In genomic region chr17:55722016-55722706, GRCh38 we compare ENCODE assay signal across 12 cellular contexts. TPM values are rescaled to one million over a fixed set of nuclear protein-coding genes. Genes with fewer than 3 reads are reported as not detected.
DNase-seq lines count a peak whose midpoint lies in the region; TF ChIP-seq lines count a peak whose summit lies in the region.
"Had no signal": no experiment of that assay in that cellular context is flagged by ENCODE, and none has a peak within 500 bp of the region (broad histone marks: within the 10 kb centered on the region; RNA-seq: fewer than 3 reads in every experiment).

No MANE protein-coding gene starts in this region.

- H3K9me3 Mint-ChIP-seq in endodermal cell = no peaks in the 10 kb centered on the region
- H3K9me3 Mint-ChIP-seq in mesothelial cell of epicardium = no peaks in the 10 kb centered on the region
- H3K9me3 Mint-ChIP-seq: naive B cell had no signal

- H3K4me3 ChIP-seq in Loucy (ENCODE audit: low read length, poor library complexity, severe bottlenecking) = no peak overlapping the region
- H3K4me3 ChIP-seq in endodermal cell (ENCODE audit: low read length) = peak overlapping the region; percentile 92
- peak overlapping the region; percentile 18 to 32 for H3K4me3 ChIP-seq in tibial artery

- H3K27me3 Mint-ChIP-seq in endodermal cell (ENCODE audit: insufficient read depth) (no peaks in the 10 kb centered on the region), mesothelial cell of epicardium (ENCODE audit: low read depth) (no peaks in the 10 kb centered on the region)

- WGBS in endodermal cell (ENCODE audit: insufficient coverage in 1 of 2, insufficient read length in 1 of 2), 2 experiments = 74 to 87% methylated on average over 3 to 5 of the region's 5 CpGs

- H2AFZ ChIP-seq in Loucy (ENCODE audit: low read length) = no peak overlapping the region

- H3F3A ChIP-seq in Loucy (ENCODE audit: low read depth) = no peaks in the 10 kb centered on the region

- H3K4me3 Mint-ChIP-seq in endodermal cell (peak overlapping the region; percentile 44), mesothelial cell of epicardium (peak overlapping the region; percentile 71)

- H3K79me2 ChIP-seq in Loucy (ENCODE audit: insufficient read depth, low read length) = no peaks in the 10 kb centered on the region

- H3K4me1 Mint-ChIP-seq in endodermal cell (peaks cover 26% of the 10 kb centered on the region), mesothelial cell of epicardium (peaks cover 56% of the 10 kb centered on the region)

- no peaks in the 10 kb centered on the region for H3K36me3 Mint-ChIP-seq in endodermal cell (ENCODE audit: low read depth)
- no peaks in the 10 kb centered on the region for H3K36me3 Mint-ChIP-seq in mesothelial cell of epicardium
- H3K36me3 Mint-ChIP-seq: naive B cell had no signal

- H3K27ac ChIP-seq in endodermal cell (ENCODE audit: low read depth, low read length) (no peak overlapping the region), tibial artery (peak overlapping the region; percentile 24 to 57)
- H3K27ac ChIP-seq: epithelial cell of prostate had no signal

- H3K27me3 ChIP-seq in Loucy (ENCODE audit: insufficient read depth, low read length, poor library complexity, severe bottlenecking) (no peaks in the 10 kb centered on the region), endodermal cell (ENCODE audit: control insufficient read depth, insufficient read depth, low read length, poor library complexity, severe bottlenecking) (no peaks in the 10 kb centered on the region), tibial artery (peaks cover 0 to 2% of the 10 kb centered on the region in 2 donors)

- H3K4me1 ChIP-seq in Loucy (ENCODE audit: insufficient read depth, low read length, poor library complexity, severe bottlenecking) (peaks cover 29% of the 10 kb centered on the region), endodermal cell (ENCODE audit: control insufficient read depth, insufficient read depth, low read length) (no peaks in the 10 kb centered on the region), tibial artery (peaks cover 0 to 31% (median 13%) of the 10 kb centered on the region in 4 donors)

- H3K4me2 ChIP-seq in Loucy (ENCODE audit: low read depth, low read length, poor library complexity, severe bottlenecking) = peak overlapping the region; percentile 75

- H3K9ac ChIP-seq in Loucy (ENCODE audit: low read depth, low read length, poor library complexity, severe bottlenecking) (no peak overlapping the region), endodermal cell (ENCODE audit: extremely low read depth, low read length, poor library complexity, severe bottlenecking) (peak overlapping the region; percentile 2)

- DNase-seq in endodermal cell (no peak), mesothelial cell of epicardium (ENCODE audit: low spot score in 2 of 2, unreplicated experiment in 2 of 2) (no peak), tibial artery (no peak), CD1c-positive myeloid dendritic cell (ENCODE audit: extremely low spot score) (no peak), anterior cingulate cortex (lab: John Stamatoyannopoulos, UW) (no peak), NCI-H82 treated with DMSO at 0.1 percent for 48 hours (lab: John Stamatoyannopoulos, UW; ENCODE audit: unreplicated experiment) (no peak)
- DNase-seq in NK-92 treated with Interleukin-12 subunit alpha and Interleukin-12 subunit beta, amount 100 ng/mL, for 24 hours (lab: John Stamatoyannopoulos, UW) = no peak
- DNase-seq: activated CD4-positive, CD25-positive, alpha-beta regulatory T cell treated with anti-CD3 and anti-CD28 coated beads, Interleukin-2, amount 50 U/mL, for 72 hours; activated gamma-delta T cell treated with Interleukin-2 at 50 U/mL for 16 hours; naive B cell had no signal

- H3K36me3 ChIP-seq in Loucy (ENCODE audit: insufficient read depth, low read length) (no peaks in the 10 kb centered on the region), endodermal cell (ENCODE audit: control insufficient read depth, insufficient read depth, low read length) (peaks cover 28% of the 10 kb centered on the region), tibial artery (no peaks in the 10 kb centered on the region)

- H3K9me2 ChIP-seq in Loucy (replicated peaks; ENCODE audit: low read depth, low read length) = no peaks in the 10 kb centered on the region

- H3K27ac Mint-ChIP-seq in endodermal cell (no peak overlapping the region), mesothelial cell of epicardium (peak overlapping the region; percentile 3)

- intact Hi-C loops in tibial artery (cut with DNase I; ENCODE audit: low total_unique reads) = no loop called here

- H3K9me3 ChIP-seq in Loucy (ENCODE audit: insufficient read depth, low read depth, low read length) = no peaks in the 10 kb centered on the region
- H3K9me3 ChIP-seq in endodermal cell (ENCODE audit: control insufficient read depth, low read length) = no peaks in the 10 kb centered on the region
- no peaks in the 10 kb centered on the region for H3K9me3 ChIP-seq in tibial artery

- H4K20me1 ChIP-seq in Loucy (ENCODE audit: insufficient read depth, low read length, poor library complexity, severe bottlenecking) = no peaks in the 10 kb centered on the region

- no peak for TF ChIP-seq CTCF in Loucy (conservative IDR thresholded peaks at IDR 0.05; ENCODE audit: low read length)
- TF ChIP-seq CTCF in endodermal cell (conservative IDR thresholded peaks at IDR 0.05) = no peak
- no peak for TF ChIP-seq CTCF in mesothelial cell of epicardium (IDR thresholded peaks at IDR 0.05; ENCODE audit: unreplicated experiment)
- no peak for TF ChIP-seq CTCF in tibial artery (IDR thresholded peaks at IDR 0.05)

RNA-seq across cellular contexts. Expression of gene TMEM100, which starts 0.5 kb away (rescaled TPM):
- total RNA-seq in endodermal cell (1 to 10 TPM in 1 of 2 donors, under 1 TPM in 1; 0.71 to 4.3 TPM), mesothelial cell of epicardium (4.9 to 5.1 TPM (median 5.0 TPM) in 3 replicates)
- polyA plus RNA-seq in endodermal cell (2013, experiment 1 of 2) = 7.9 TPM
- polyA plus RNA-seq in endodermal cell (2013, experiment 2 of 2) = 9.2 TPM

RNA-seq across cellular contexts. Expression of gene PCTP, which starts 28.7 kb away (rescaled TPM):
- total RNA-seq in endodermal cell (10 to 100 TPM; 29.0 to 47.2 TPM), mesothelial cell of epicardium (13.3 to 15.8 TPM (median 13.3 TPM) in 3 replicates)
- 25.4 TPM for polyA plus RNA-seq in endodermal cell (2013, experiment 1 of 2)
- polyA plus RNA-seq in endodermal cell (2013, experiment 2 of 2) = 27.3 TPM
